ENCODE assay signal across 8 cellular contexts in the genomic region with DNA sequence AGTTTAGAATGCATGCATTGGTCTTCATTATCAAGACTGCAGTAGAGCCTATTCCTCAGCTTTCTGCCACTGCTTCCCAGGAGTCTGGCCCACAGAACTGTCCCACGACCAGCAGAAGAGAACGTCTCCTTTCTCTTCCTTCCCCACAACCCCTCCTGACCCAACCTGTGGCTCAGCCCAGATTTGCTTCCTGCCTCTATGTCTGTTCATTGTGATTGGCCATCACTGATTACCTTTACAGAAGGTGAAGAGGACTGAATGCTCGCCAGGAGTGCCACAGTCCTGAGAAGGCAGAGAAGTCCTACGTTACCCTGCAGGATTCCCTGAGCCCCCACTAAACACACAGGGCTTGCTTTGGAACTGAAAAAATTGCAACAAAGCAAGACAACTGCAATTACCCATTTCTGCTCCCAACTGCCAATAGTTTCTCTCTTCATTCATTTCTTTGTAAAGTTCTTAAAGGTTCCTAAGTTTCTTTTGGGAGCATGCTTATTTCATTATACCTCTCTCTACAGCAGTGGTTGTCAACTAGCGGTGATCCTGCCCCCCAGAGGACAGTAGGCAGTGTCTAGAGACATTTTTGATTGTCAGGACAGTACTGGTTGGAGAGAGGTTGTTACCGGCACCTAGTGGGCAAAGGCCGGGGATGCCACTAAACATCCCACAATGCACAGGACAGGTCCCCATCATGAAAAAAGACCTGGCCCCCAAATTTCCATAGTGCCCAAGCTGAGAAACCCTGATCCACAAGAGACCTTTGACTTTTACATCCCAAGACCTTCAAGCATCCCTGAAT. TPM values are rescaled to one million over a fixed set of nuclear protein-coding genes. Genes with fewer than 3 reads are reported as not detected.
DNase-seq lines count a peak whose midpoint lies in the region; ATAC-seq and TF ChIP-seq lines count a peak whose summit lies in the region.

No MANE protein-coding gene starts in this region.

- no peak overlapping the region for H3K4me2 ChIP-seq in SU-DHL-6 (ENCODE audit: low read depth, low read length, poor library complexity, severe bottlenecking)

- H2AFZ ChIP-seq in SU-DHL-6 (ENCODE audit: low read depth, low read length, severe bottlenecking) = no peak overlapping the region

- no peaks in the 10 kb centered on the region for H3K9me3 Mint-ChIP-seq in CD4-positive, alpha-beta memory T cell
- H3K9me3 Mint-ChIP-seq in glutamatergic neuron (ENCODE audit: unreplicated experiment) (peaks cover 3% of the 10 kb centered on the region), mesothelial cell of epicardium (no peaks in the 10 kb centered on the region)

- H3K27me3 ChIP-seq in CD4-positive, alpha-beta memory T cell (ENCODE audit: insufficient read depth, low read length) = no peaks in the 10 kb centered on the region
- H3K27me3 ChIP-seq in SU-DHL-6 (ENCODE audit: low read length) (no peaks in the 10 kb centered on the region), transverse colon (no peaks in the 10 kb centered on the region)

- peaks cover 4% of the 10 kb centered on the region; the same call in 1 of the 2 replicates for H3F3A ChIP-seq in SU-DHL-6 (ENCODE audit: insufficient read depth)

- intact Hi-C loops in CD4-positive, alpha-beta memory T cell (cut with micrococcal nuclease) = loop anchor here (1.0 kb wide), 2 partner anchors 11 to 38 kb away; no protein-coding TSS in a partner anchor
- intact Hi-C loops in transverse colon (cut with DNase I; ENCODE audit: low total_unique reads) = no loop called here

- peak overlapping the region; percentile 36 to 85 (median 80) for H3K4me3 Mint-ChIP-seq in CD4-positive, alpha-beta memory T cell
- H3K4me3 Mint-ChIP-seq in glutamatergic neuron (ENCODE audit: unreplicated experiment) (no peak overlapping the region), mesothelial cell of epicardium (no peak overlapping the region)

- no peak overlapping the region for H3K9ac ChIP-seq in SU-DHL-6 (ENCODE audit: low read length)

- H3K9me3 ChIP-seq in CD4-positive, alpha-beta memory T cell (ENCODE audit: control insufficient read depth in 1 of 2, low read length in 2 of 2) = no peaks in the 10 kb centered on the region
- no peaks in the 10 kb centered on the region for H3K9me3 ChIP-seq in SU-DHL-6 (ENCODE audit: insufficient read depth, low read length)
- no peaks in the 10 kb centered on the region for H3K9me3 ChIP-seq in transverse colon

- TF ChIP-seq POLR2A in transverse colon (IDR thresholded peaks at IDR 0.05) = no peak

- no peaks in the 10 kb centered on the region for H3K9me2 ChIP-seq in SU-DHL-6 (replicated peaks; ENCODE audit: insufficient read depth, low read length)

- peaks cover 17% of the 10 kb centered on the region for H3K79me2 ChIP-seq in SU-DHL-6 (ENCODE audit: insufficient read depth, low read length)

- TF ChIP-seq CTCF in SU-DHL-6 (IDR thresholded peaks at IDR 0.05; ENCODE audit: insufficient read depth, low read length, poor library complexity, severe bottlenecking) (peak; percentile 69), glutamatergic neuron (IDR thresholded peaks at IDR 0.05; ENCODE audit: partially characterized antibody, unreplicated experiment) (no peak), transverse colon (IDR thresholded peaks at IDR 0.05) (peak in 1 of 5 experiments; percentile 21), mesothelial cell of epicardium (IDR thresholded peaks at IDR 0.05; ENCODE audit: unreplicated experiment) (no peak)

- H3K27me3 Mint-ChIP-seq in CD4-positive, alpha-beta memory T cell = no peaks in the 10 kb centered on the region
- H3K27me3 Mint-ChIP-seq in glutamatergic neuron (ENCODE audit: unreplicated experiment) = peaks cover 4% of the 10 kb centered on the region
- no peaks in the 10 kb centered on the region for H3K27me3 Mint-ChIP-seq in mesothelial cell of epicardium (ENCODE audit: low read depth)

- H3K4me1 Mint-ChIP-seq in CD4-positive, alpha-beta memory T cell = peaks cover 59 to 92% (median 72%) of the 10 kb centered on the region in 4 donors
- peaks cover 25% of the 10 kb centered on the region for H3K4me1 Mint-ChIP-seq in glutamatergic neuron (ENCODE audit: low read depth, unreplicated experiment)
- peaks cover 25% of the 10 kb centered on the region for H3K4me1 Mint-ChIP-seq in mesothelial cell of epicardium

- peak in 3 of 5 donors; percentile 17 to 41 (median 41) for DNase-seq in CD4-positive, alpha-beta memory T cell
- DNase-seq in HK-2 (ENCODE audit: unreplicated experiment) = peak; percentile 38
- DNase-seq in glutamatergic neuron = no peak
- no peak for DNase-seq in transverse colon
- DNase-seq in stimulated activated CD4-positive, alpha-beta T cell treated with anti-CD3 and anti-CD28 coated beads, Interleukin-2, amount 100 ng/mL, for 24 hours = no peak
- DNase-seq in mesothelial cell of epicardium (ENCODE audit: low spot score in 2 of 2, unreplicated experiment in 2 of 2) = no peak

- in situ Hi-C loops in transverse colon (cut with MboI; ENCODE audit: low pct_ligation_motif_present in 1 of 4, low pct_unique_long_range_greater_than_20kb in 1 of 4, low sequenced_read_pairs in 3 of 4) = no loop called here

- H3K4me3 ChIP-seq in CD4-positive, alpha-beta memory T cell (ENCODE audit: low read length in 2 of 2) = peak overlapping the region in 1 of 2 donors; percentile 5
- H3K4me3 ChIP-seq in SU-DHL-6 (ENCODE audit: insufficient read depth, low read length, poor library complexity, severe bottlenecking) = no peak overlapping the region
- H3K4me3 ChIP-seq in transverse colon = no peak overlapping the region

- no peak for TF ChIP-seq EP300 in transverse colon (IDR thresholded peaks at IDR 0.05; ENCODE audit: low read depth)

- H3K27ac ChIP-seq in CD4-positive, alpha-beta memory T cell (ENCODE audit: low read depth, low read length) = peak overlapping the region; percentile 43
- H3K27ac ChIP-seq in SU-DHL-6 (ENCODE audit: low read depth, low read length) = no peak overlapping the region
- peak overlapping the region; percentile 25 to 65 (median 38) for H3K27ac ChIP-seq in transverse colon

- 43 to 57% methylated on average over 3 to 7 of the region's 7 CpGs for WGBS in transverse colon (ENCODE audit: low coverage in 1 of 2), 2 donors

- peak overlapping the region; percentile 92 to 98 (median 95) for H3K27ac Mint-ChIP-seq in CD4-positive, alpha-beta memory T cell
- H3K27ac Mint-ChIP-seq in glutamatergic neuron (ENCODE audit: unreplicated experiment) (peak overlapping the region; percentile 65), mesothelial cell of epicardium (no peak overlapping the region)

- no peaks in the 10 kb centered on the region for H4K20me1 ChIP-seq in SU-DHL-6 (ENCODE audit: low read depth, low read length)

- ATAC-seq in GM18498 (IDR thresholded peaks at IDR 0.05; ENCODE audit: unreplicated experiment) = no peak

- H3K36me3 Mint-ChIP-seq in CD4-positive, alpha-beta memory T cell = peaks cover 5 to 26% of the 10 kb centered on the region in 2 donors
- no peaks in the 10 kb centered on the region for H3K36me3 Mint-ChIP-seq in glutamatergic neuron (ENCODE audit: unreplicated experiment)
- H3K36me3 Mint-ChIP-seq in mesothelial cell of epicardium = no peaks in the 10 kb centered on the region

- POLR2A ChIA-PET in CD4-positive, alpha-beta memory T cell (lab: Charles Lee; ENCODE audit: partially characterized antibody) = interaction anchor here (1.9 to 17.0 kb wide), 6 partner anchors 8 to 42 kb away, joined by 4 to 489 read pairs (median 18); partner anchors contain the start of genes NHERF1 and RAB37

- H3K36me3 ChIP-seq in CD4-positive, alpha-beta memory T cell (ENCODE audit: insufficient read depth, low read length) = peaks cover 7% of the 10 kb centered on the region
- H3K36me3 ChIP-seq in SU-DHL-6 (ENCODE audit: low read length) (no peaks in the 10 kb centered on the region), transverse colon (no peaks in the 10 kb centered on the region)

- peaks cover 73% of the 10 kb centered on the region for H3K4me1 ChIP-seq in CD4-positive, alpha-beta memory T cell (ENCODE audit: insufficient read depth, low read length)
- H3K4me1 ChIP-seq in transverse colon = peaks cover 5 to 24% (median 9%) of the 10 kb centered on the region in 4 donors

- CTCF ChIA-PET in CD4-positive, alpha-beta memory T cell (lab: Charles Lee; ENCODE audit: partially characterized antibody) = interaction anchor here (1.0 to 13.9 kb wide), 12 partner anchors 9 to 123 kb away, joined by 3 to 181 read pairs (median 6); partner anchors contain the start of gene RAB37

RNA-seq across cellular contexts. Expression of gene NAT9, which starts 4.5 kb away (rescaled TPM):
- 10 to 100 TPM; 60.0 to 70.3 TPM for total RNA-seq in CD4-positive, alpha-beta memory T cell
- 10 to 100 TPM; 11.9 to 19.1 TPM for polyA plus RNA-seq in CD4-positive, alpha-beta memory T cell
- total RNA-seq in glutamatergic neuron (ENCODE audit: unreplicated experiment) = 67.8 TPM
- 10 to 100 TPM; 18.3 to 34.4 (median 27.6) TPM for total RNA-seq in transverse colon
- total RNA-seq in mesothelial cell of epicardium = 78.2 to 83.7 TPM (median 83.1 TPM) in 3 replicates

RNA-seq across cellular contexts. Expression of gene NHERF1, which starts 32.2 kb away (rescaled TPM):
- total RNA-seq in CD4-positive, alpha-beta memory T cell = 100 to 1,000 TPM; 202 to 209 TPM
- 100 to 1,000 TPM; 324 to 448 TPM for polyA plus RNA-seq in CD4-positive, alpha-beta memory T cell
- 26.9 TPM for total RNA-seq in glutamatergic neuron (ENCODE audit: unreplicated experiment)
- 100 to 1,000 TPM; 118 to 463 (median 233) TPM for total RNA-seq in transverse colon
- 34.4 to 36.2 TPM (median 34.8 TPM) in 3 replicates for total RNA-seq in mesothelial cell of epicardium

RNA-seq across cellular contexts. Expression of gene RAB37, which starts 43.6 kb away (rescaled TPM):
- 10 to 100 TPM; 23.2 to 25.9 TPM for total RNA-seq in CD4-positive, alpha-beta memory T cell
- 10 to 100 TPM; 47.8 to 52.3 TPM for polyA plus RNA-seq in CD4-positive, alpha-beta memory T cell
- 2.1 TPM for total RNA-seq in glutamatergic neuron (ENCODE audit: unreplicated experiment)
- 10 to 100 TPM in 1 of 4 donors, 1 to 10 TPM in 2, not detected in 1; 5.2 to 10.5 (median 5.4) TPM for total RNA-seq in transverse colon
- 0.16 to 0.38 TPM (median 0.24 TPM) in 3 replicates for total RNA-seq in mesothelial cell of epicardium

Comparison
In these comparisons a context has a peak if more than half of its experiments do, and no peak if none do; other contexts are left out.
1. DNase-seq: peak in CD4-positive, alpha-beta memory T cell (3 of 5) and HK-2 (single experiment); none in glutamatergic neuron (single experiment), transverse colon (single experiment), stimulated activated CD4-positive, alpha-beta T cell treated with anti-CD3 and anti-CD28 coated beads, Interleukin-2, amount 100 ng/mL, for 24 hours (0 of 2) and mesothelial cell of epicardium (0 of 2).
2. H3K4me3 Mint-ChIP-seq: peak in CD4-positive, alpha-beta memory T cell (8 of 8); none in glutamatergic neuron (single experiment) and mesothelial cell of epicardium (single experiment).